1 cellular context compared by ENCODE assay signal in genomic region chr7:101122933-101123702, GRCh38.
TF ChIP-seq lines count a peak whose summit lies in the region.

No MANE protein-coding gene starts in this region.

TF ChIP-seq in K562, 482 proteins besides CTCF, POLR2A, EP300 and RAD21:
- TF ChIP-seq PHF21A (IDR thresholded peaks at IDR 0.05; ENCODE audit: borderline replicate concordance, low read depth) (no peak), ZNF121 (CRISPR knock-in tag; conservative IDR thresholded peaks at IDR 0.05) (peak; percentile 75), MBD2 (IDR thresholded peaks at IDR 0.05; ENCODE audit: borderline replicate concordance, low read depth) (no peak), ZNF184 (CRISPR knock-in tag; IDR thresholded peaks at IDR 0.05) (no peak), L3MBTL2 (IDR thresholded peaks at IDR 0.05) (0 out of 2 replicates have a peak, but pooled peaks have one; percentile 4)
